In genomic region chr22:29344137-29344536, GRCh38 we compare ENCODE assay signal across 8 cellular contexts. TPM values are rescaled to one million over a fixed set of nuclear protein-coding genes. Genes with fewer than 3 reads are reported as not detected.
DNase-seq lines count a peak whose midpoint lies in the region; ATAC-seq and TF ChIP-seq lines count a peak whose summit lies in the region.

No MANE protein-coding gene starts in this region.

- H3K9me3 ChIP-seq in BLaER1 treated with 17β-estradiol and CSF1 and Interleukin-3, amounts not matched to agents 10 nM and 100 nM (replicated peaks in 1 of 11): no peaks in the 10 kb centered on the region
- H3K9me3 ChIP-seq in breast epithelium: no peaks in the 10 kb centered on the region

- no peaks in the 10 kb centered on the region for H3K27me3 ChIP-seq in BLaER1 treated with 17β-estradiol and CSF1 and Interleukin-3, amounts not matched to agents 10 nM and 100 nM
- H3K27me3 ChIP-seq in breast epithelium: no peaks in the 10 kb centered on the region

- peaks cover 0 to 99% (median 41%) of the 10 kb centered on the region in 11 experiments; a peak in 20 of 22 replicates for H4K20me1 ChIP-seq in BLaER1 treated with 17β-estradiol and CSF1 and Interleukin-3, amounts not matched to agents 10 nM and 100 nM

- H3K9ac ChIP-seq in BLaER1 treated with 17β-estradiol and CSF1 and Interleukin-3, amounts not matched to agents 10 nM and 100 nM: no peak overlapping the region

- H3K36me3 ChIP-seq in BLaER1 treated with 17β-estradiol and CSF1 and Interleukin-3, amounts not matched to agents 10 nM and 100 nM: peaks cover 72 to 100% (median 88%) of the 10 kb centered on the region in 11 experiments
- H3K36me3 ChIP-seq in breast epithelium: peaks cover 9% of the 10 kb centered on the region

- H3K27me3 Mint-ChIP-seq in activated T-helper 1 cell treated with anti-CD3 and anti-CD28 coated beads, Interleukin-12 subunit alpha, Interleukin-12 subunit beta, Interleukin-2, Interleukin-4 antibody, amounts not matched to agents 30 ng/mL and 10 ng/mL and 1 ng/mL, durations not matched to agents 14 hours and 24 hours and 36 hours (ENCODE audit: insufficient read depth): no peaks in the 10 kb centered on the region
- no peaks in the 10 kb centered on the region for H3K27me3 Mint-ChIP-seq in naive thymus-derived CD8-positive, alpha-beta T cell

- POLR2A ChIA-PET in naive thymus-derived CD8-positive, alpha-beta T cell (lab: Charles Lee): no interaction called here

- no peak overlapping the region for H3K4me3 ChIP-seq in BLaER1 treated with 17β-estradiol and CSF1 and Interleukin-3, amounts not matched to agents 10 nM and 100 nM
- H3K4me3 ChIP-seq in breast epithelium: no peak overlapping the region

- peaks cover 23 to 56% (median 52%) of the 10 kb centered on the region in 10 experiments for H3K4me1 ChIP-seq in BLaER1 treated with 17β-estradiol and CSF1 and Interleukin-3, amounts not matched to agents 10 nM and 100 nM
- H3K4me1 ChIP-seq in breast epithelium: peaks cover 0 to 18% of the 10 kb centered on the region in 2 donors

- no peak for ATAC-seq in GM21529 (IDR thresholded peaks at IDR 0.05; ENCODE audit: unreplicated experiment)
- no peak for ATAC-seq in naive thymus-derived CD8-positive, alpha-beta T cell

- H3K27ac ChIP-seq in BLaER1 treated with 17β-estradiol and CSF1 and Interleukin-3, amounts not matched to agents 10 nM and 100 nM: no peak overlapping the region
- H3K27ac ChIP-seq in breast epithelium: peak overlapping the region in 1 of 2 donors; percentile 40

- H3K4me3 Mint-ChIP-seq in activated T-helper 1 cell treated with anti-CD3 and anti-CD28 coated beads, Interleukin-12 subunit alpha, Interleukin-12 subunit beta, Interleukin-2, Interleukin-4 antibody, amounts not matched to agents 30 ng/mL and 10 ng/mL and 1 ng/mL, durations not matched to agents 14 hours and 24 hours and 36 hours: no peak overlapping the region
- no peak overlapping the region for H3K4me3 Mint-ChIP-seq in naive thymus-derived CD8-positive, alpha-beta T cell

- no peak for TF ChIP-seq CTCF in breast epithelium (IDR thresholded peaks at IDR 0.05)

- peaks cover 47% of the 10 kb centered on the region for H3K36me3 Mint-ChIP-seq in activated T-helper 1 cell treated with anti-CD3 and anti-CD28 coated beads, Interleukin-12 subunit alpha, Interleukin-12 subunit beta, Interleukin-2, Interleukin-4 antibody, amounts not matched to agents 30 ng/mL and 10 ng/mL and 1 ng/mL, durations not matched to agents 14 hours and 24 hours and 36 hours (ENCODE audit: low read depth)
- H3K36me3 Mint-ChIP-seq in naive thymus-derived CD8-positive, alpha-beta T cell: peaks cover 0 to 89% (median 24%) of the 10 kb centered on the region in 3 donors

- TF ChIP-seq POLR2A in breast epithelium (IDR thresholded peaks at IDR 0.05): no peak

- intact Hi-C loops in breast epithelium (cut with DNase I; ENCODE audit: low total_unique reads): no loop called here
- intact Hi-C loops in activated T-helper 1 cell treated with anti-CD3 and anti-CD28 coated beads, Interleukin-12 subunit alpha, Interleukin-12 subunit beta, Interleukin-2, Interleukin-4 antibody, amounts not matched to agents 30 ng/mL and 10 ng/mL and 1 ng/mL, durations not matched to agents 14 hours and 24 hours and 36 hours (cut with micrococcal nuclease): no loop called here

- H3K27ac Mint-ChIP-seq in activated T-helper 1 cell treated with anti-CD3 and anti-CD28 coated beads, Interleukin-12 subunit alpha, Interleukin-12 subunit beta, Interleukin-2, Interleukin-4 antibody, amounts not matched to agents 30 ng/mL and 10 ng/mL and 1 ng/mL, durations not matched to agents 14 hours and 24 hours and 36 hours: no peak overlapping the region
- H3K27ac Mint-ChIP-seq in naive thymus-derived CD8-positive, alpha-beta T cell: no peak overlapping the region

- no peaks in the 10 kb centered on the region for H3K4me1 Mint-ChIP-seq in activated T-helper 1 cell treated with anti-CD3 and anti-CD28 coated beads, Interleukin-12 subunit alpha, Interleukin-12 subunit beta, Interleukin-2, Interleukin-4 antibody, amounts not matched to agents 30 ng/mL and 10 ng/mL and 1 ng/mL, durations not matched to agents 14 hours and 24 hours and 36 hours (ENCODE audit: low read depth)
- H3K4me1 Mint-ChIP-seq in naive thymus-derived CD8-positive, alpha-beta T cell: peaks cover 0 to 3% (median 0%) of the 10 kb centered on the region in 4 donors

- DNase-seq in NCI-H2029 (lab: John Stamatoyannopoulos, UW) (peak; percentile 82), breast epithelium (ENCODE audit: low spot score in 2 of 2) (peak; percentile 55 to 83), medulla oblongata (ENCODE audit: extremely low spot score) (peak; percentile 73)
- no peak for DNase-seq in stimulated activated CD4-positive, alpha-beta T cell treated with anti-CD3 and anti-CD28 coated beads, Interleukin-2, amount 100 ng/mL, for 48 hours
- no peak for DNase-seq in activated T-helper 1 cell treated with anti-CD3 and anti-CD28 coated beads, Interleukin-12 subunit alpha, Interleukin-12 subunit beta, Interleukin-2, Interleukin-4 antibody, amounts not matched to agents 30 ng/mL and 10 ng/mL and 1 ng/mL, durations not matched to agents 14 hours and 24 hours and 36 hours (ENCODE audit: low spot score)
- DNase-seq in naive thymus-derived CD8-positive, alpha-beta T cell: no peak

- no peaks in the 10 kb centered on the region for H3K9me3 Mint-ChIP-seq in activated T-helper 1 cell treated with anti-CD3 and anti-CD28 coated beads, Interleukin-12 subunit alpha, Interleukin-12 subunit beta, Interleukin-2, Interleukin-4 antibody, amounts not matched to agents 30 ng/mL and 10 ng/mL and 1 ng/mL, durations not matched to agents 14 hours and 24 hours and 36 hours
- no peaks in the 10 kb centered on the region for H3K9me3 Mint-ChIP-seq in naive thymus-derived CD8-positive, alpha-beta T cell

- peak overlapping the region in 8 of 11 experiments; percentile 55 to 87 (median 76); a peak in 14 of 22 replicates for H3K4me2 ChIP-seq in BLaER1 treated with 17β-estradiol and CSF1 and Interleukin-3, amounts not matched to agents 10 nM and 100 nM

RNA-seq across cellular contexts. Expression of gene RASL10A, which starts 28.6 kb away (rescaled TPM):
- total RNA-seq in breast epithelium: 1 to 10 TPM; 2.7 to 4.7 (median 4.3) TPM
- total RNA-seq in activated T-helper 1 cell treated with anti-CD3 and anti-CD28 coated beads, Interleukin-12 subunit alpha, Interleukin-12 subunit beta, Interleukin-2, Interleukin-4 antibody, amounts not matched to agents 30 ng/mL and 10 ng/mL and 1 ng/mL, durations not matched to agents 14 hours and 24 hours and 36 hours: 0.15 and 0.65 TPM in 2 replicates
- total RNA-seq in naive thymus-derived CD8-positive, alpha-beta T cell: 1 to 10 TPM in 1 of 2 experiments, under 1 TPM in 1; 0.49 to 1.3 TPM
- not detected for polyA plus RNA-seq in naive thymus-derived CD8-positive, alpha-beta T cell

RNA-seq across cellular contexts. Expression of gene GAS2L1, which starts 37.7 kb away (rescaled TPM):
- total RNA-seq in breast epithelium: 10 to 100 TPM; 12.2 to 19.3 (median 15.7) TPM
- total RNA-seq in activated T-helper 1 cell treated with anti-CD3 and anti-CD28 coated beads, Interleukin-12 subunit alpha, Interleukin-12 subunit beta, Interleukin-2, Interleukin-4 antibody, amounts not matched to agents 30 ng/mL and 10 ng/mL and 1 ng/mL, durations not matched to agents 14 hours and 24 hours and 36 hours: 2.6 and 3.2 TPM in 2 replicates
- not detected for total RNA-seq in naive thymus-derived CD8-positive, alpha-beta T cell
- under 1 TPM in 1 of 3 donors, not detected in 2; 0.54 TPM for polyA plus RNA-seq in naive thymus-derived CD8-positive, alpha-beta T cell

RNA-seq across cellular contexts. Expression of gene AP1B1, which starts 44.2 kb away (rescaled TPM):
- total RNA-seq in breast epithelium: 10 to 100 TPM; 55.7 to 58.7 (median 58.2) TPM
- total RNA-seq in activated T-helper 1 cell treated with anti-CD3 and anti-CD28 coated beads, Interleukin-12 subunit alpha, Interleukin-12 subunit beta, Interleukin-2, Interleukin-4 antibody, amounts not matched to agents 30 ng/mL and 10 ng/mL and 1 ng/mL, durations not matched to agents 14 hours and 24 hours and 36 hours: 84.0 and 89.5 TPM in 2 replicates
- total RNA-seq in naive thymus-derived CD8-positive, alpha-beta T cell: 10 to 100 TPM; 44.7 to 45.3 TPM
- polyA plus RNA-seq in naive thymus-derived CD8-positive, alpha-beta T cell: 10 to 100 TPM; 10.9 to 19.8 (median 11.3) TPM

Comparison
In these comparisons a context has a peak if more than half of its experiments do, and no peak if none do; other contexts are left out.
1. DNase-seq: peak in NCI-H2029 (single experiment), breast epithelium (2 of 2) and medulla oblongata (single experiment); none in stimulated activated CD4-positive, alpha-beta T cell treated with anti-CD3 and anti-CD28 coated beads, Interleukin-2, amount 100 ng/mL, for 48 hours (0 of 2), activated T-helper 1 cell treated with anti-CD3 and anti-CD28 coated beads, Interleukin-12 subunit alpha, Interleukin-12 subunit beta, Interleukin-2, Interleukin-4 antibody, amounts not matched to agents 30 ng/mL and 10 ng/mL and 1 ng/mL, durations not matched to agents 14 hours and 24 hours and 36 hours (single experiment) and naive thymus-derived CD8-positive, alpha-beta T cell (0 of 10).